In the genomic region with DNA sequence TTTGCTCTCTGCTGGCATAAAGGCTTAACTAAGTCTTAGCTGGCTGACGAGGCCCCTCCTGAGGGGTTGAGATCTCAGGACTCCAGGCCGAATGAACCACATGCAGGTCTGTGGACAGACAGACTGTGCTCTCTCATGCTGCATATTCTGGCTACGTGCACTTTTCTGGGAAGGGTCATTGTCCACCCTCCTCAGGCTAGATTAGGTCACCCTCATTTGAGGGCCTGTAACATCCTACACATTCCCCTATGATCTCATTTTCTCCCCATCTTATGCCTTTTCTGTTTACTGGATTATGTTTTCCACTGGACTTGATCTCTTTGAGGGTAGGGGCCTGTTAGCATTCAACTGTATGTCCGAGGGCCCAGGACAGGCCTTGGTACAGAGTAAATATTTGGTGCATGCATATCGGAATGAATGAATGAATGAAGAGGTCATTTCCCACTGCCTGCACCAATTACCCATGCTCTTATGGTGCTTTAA, we compare ENCODE assay signal across 25 cellular contexts.
"Had no signal": no experiment of that assay in that cellular context is flagged by ENCODE, and none has a peak within 500 bp of the region (broad histone marks: within the 10 kb centered on the region; RNA-seq: fewer than 3 reads in every experiment).

No MANE protein-coding gene starts in this region.

- DNase-seq: activated CD4-positive, alpha-beta T cell treated with anti-CD3 and anti-CD28 coated beads for 4 hours; activated CD4-positive, alpha-beta T cell treated with anti-CD3 and anti-CD28 coated beads, Interleukin-2, amount 50 U/mL, for 4 hours; activated CD8-positive, alpha-beta T cell treated with anti-CD3 and anti-CD28 coated beads, Interleukin-2, amount 10 ng/mL, durations not matched to agents 7 days and 5 days; activated effector memory CD4-positive, alpha-beta T cell treated with anti-CD3 and anti-CD28 coated beads, Interleukin-2, amount 50 U/mL, for 16 hours; activated naive CD4-positive, alpha-beta T cell treated with Interleukin-2 at 50 U/mL for 16 hours; activated naive CD8-positive, alpha-beta T cell treated with anti-CD3 and anti-CD28 coated beads, Interleukin-2, amount 50 U/mL, for 24 hours; activated T-cell treated with anti-CD3 and anti-CD28 coated beads, Interleukin-2, amount 50 U/mL, for 24 hours; amygdala; KG1; NCI-H1048; NCI-H1417; NCI-H1930; NCI-H2171; NCI-H2227 treated with DMSO at 0.1 percent for 48 hours; NCI-H446 treated with DMSO at 0.1 percent for 48 hours; NCI-H524 treated with DMSO at 0.1 percent for 48 hours; NCI-H82; SIG-M5; T-cell had no signal

- H3K4me3 Mint-ChIP-seq: activated CD8-positive, alpha-beta T cell treated with anti-CD3 and anti-CD28 coated beads, Interleukin-2, amount 10 ng/mL, durations not matched to agents 7 days and 5 days; activated naive CD8-positive, alpha-beta T cell treated with anti-CD3 and anti-CD28 coated beads, Interleukin-2, amount 50 U/mL, for 24 hours; activated T-cell treated with anti-CD3 and anti-CD28 coated beads, Interleukin-2, amount 50 U/mL, for 24 hours; activated T-helper 1 cell treated with anti-CD3 and anti-CD28 coated beads, Interleukin-12 subunit alpha, Interleukin-12 subunit beta, Interleukin-2, Interleukin-4 antibody, amounts not matched to agents 30 ng/mL and 10 ng/mL and 1 ng/mL, durations not matched to agents 14 hours and 24 hours and 36 hours; central memory CD8-positive, alpha-beta T cell; T-cell had no signal

- H3K4me3 ChIP-seq: SK-N-MC had no signal

- H3K27ac ChIP-seq: SK-N-MC, VCaP had no signal

- ATAC-seq: activated CD8-positive, alpha-beta T cell treated with anti-CD3 and anti-CD28 coated beads, Interleukin-2, amount 10 ng/mL, durations not matched to agents 7 days and 5 days; activated naive CD4-positive, alpha-beta T cell treated with anti-CD3 and anti-CD28 coated beads, Interleukin-2, amount 50 U/mL, for 72 hours; activated naive CD8-positive, alpha-beta T cell treated with anti-CD3 and anti-CD28 coated beads, Interleukin-2, amount 50 U/mL, for 24 hours; T-cell had no signal

- H3K9me3 Mint-ChIP-seq: activated naive CD4-positive, alpha-beta T cell treated with anti-CD3 and anti-CD28 coated beads, Interleukin-2, amount 50 U/mL, for 72 hours; activated naive CD8-positive, alpha-beta T cell treated with anti-CD3 and anti-CD28 coated beads, Interleukin-2, amount 50 U/mL, for 24 hours; activated T-cell treated with anti-CD3 and anti-CD28 coated beads, Interleukin-2, amount 50 U/mL, for 24 hours; activated T-helper 1 cell treated with anti-CD3 and anti-CD28 coated beads, Interleukin-12 subunit alpha, Interleukin-12 subunit beta, Interleukin-2, Interleukin-4 antibody, amounts not matched to agents 30 ng/mL and 10 ng/mL and 1 ng/mL, durations not matched to agents 14 hours and 24 hours and 36 hours; brain; central memory CD8-positive, alpha-beta T cell; T-cell had no signal

- H3K27me3 Mint-ChIP-seq: activated naive CD8-positive, alpha-beta T cell treated with anti-CD3 and anti-CD28 coated beads, Interleukin-2, amount 50 U/mL, for 24 hours; activated T-cell treated with anti-CD3 and anti-CD28 coated beads, Interleukin-2, amount 50 U/mL, for 24 hours; brain; central memory CD8-positive, alpha-beta T cell; T-cell had no signal

- H3K27ac Mint-ChIP-seq: activated CD8-positive, alpha-beta T cell treated with anti-CD3 and anti-CD28 coated beads, Interleukin-2, amount 10 ng/mL, durations not matched to agents 7 days and 5 days; activated naive CD8-positive, alpha-beta T cell treated with anti-CD3 and anti-CD28 coated beads, Interleukin-2, amount 50 U/mL, for 24 hours; activated T-cell treated with anti-CD3 and anti-CD28 coated beads, Interleukin-2, amount 50 U/mL, for 24 hours; activated T-helper 1 cell treated with anti-CD3 and anti-CD28 coated beads, Interleukin-12 subunit alpha, Interleukin-12 subunit beta, Interleukin-2, Interleukin-4 antibody, amounts not matched to agents 30 ng/mL and 10 ng/mL and 1 ng/mL, durations not matched to agents 14 hours and 24 hours and 36 hours; T-cell had no signal
